8 cellular contexts compared by ENCODE assay signal in the genomic region with DNA sequence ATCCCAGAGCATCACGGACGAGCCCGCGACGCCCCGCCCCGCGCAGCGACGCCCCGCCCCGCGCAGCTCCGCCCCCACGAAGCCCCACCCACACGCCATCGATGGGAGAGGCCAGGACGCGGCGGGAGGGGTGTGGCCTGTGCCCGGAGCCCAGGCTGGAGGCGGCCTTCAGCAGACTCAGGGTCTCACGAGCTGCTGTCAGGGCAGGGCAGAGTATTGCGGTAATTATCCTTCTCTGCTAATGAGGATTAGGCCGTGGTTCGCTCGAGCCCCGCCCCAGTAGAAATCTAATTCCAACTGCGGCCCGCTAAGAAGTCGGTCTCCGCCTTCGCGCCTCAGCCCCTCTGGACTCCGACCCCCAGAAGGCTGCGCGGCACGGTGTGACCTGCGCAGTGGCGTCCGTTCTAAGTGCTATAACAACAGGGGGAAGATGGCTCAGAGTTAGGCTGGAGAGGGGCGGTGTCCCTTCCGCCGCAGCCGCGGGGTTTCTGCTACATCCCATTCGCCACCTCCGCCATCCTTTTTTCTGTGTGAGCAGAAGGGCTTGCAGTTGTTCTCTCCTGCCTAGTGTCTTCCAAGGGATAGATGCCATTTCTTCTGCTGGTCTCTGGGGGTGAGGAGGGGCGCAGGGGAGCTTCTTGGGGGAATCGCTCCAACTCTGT. TPM values are rescaled to one million over a fixed set of nuclear protein-coding genes. Genes with fewer than 3 reads are reported as not detected.
DNase-seq lines count a peak whose midpoint lies in the region; ATAC-seq and TF ChIP-seq lines count a peak whose summit lies in the region.

No MANE protein-coding gene starts in this region.

- H3K27ac Mint-ChIP-seq in neural progenitor cell: peak overlapping the region; percentile 99

- peak overlapping the region; percentile 98 for H3K4me3 Mint-ChIP-seq in neural progenitor cell

- no peak for TF ChIP-seq CTCF in foreskin keratinocyte (conservative IDR thresholded peaks at IDR 0.05)
- no peak for TF ChIP-seq CTCF in neural progenitor cell (IDR thresholded peaks at IDR 0.05)

- H3K9ac ChIP-seq in neural progenitor cell: peak overlapping the region; percentile 42
- H3K9ac ChIP-seq in stomach smooth muscle (ENCODE audit: low read length in 2 of 2): peak overlapping the region; percentile 85 to 87

- peaks cover 29% of the 10 kb centered on the region for H3K9me3 Mint-ChIP-seq in neural progenitor cell

- H3K79me2 ChIP-seq in neural progenitor cell (ENCODE audit: low read depth): peaks cover 44% of the 10 kb centered on the region

- peak overlapping the region; percentile 91 for H3K4me2 ChIP-seq in neural progenitor cell

- H3K9me3 ChIP-seq in HAP-1 (peaks cover 6% of the 10 kb centered on the region), MG63 (peaks cover 3% of the 10 kb centered on the region), neural progenitor cell (ENCODE audit: low read depth) (peaks cover 8% of the 10 kb centered on the region), stomach smooth muscle (ENCODE audit: control insufficient read depth in 2 of 2, low read length in 2 of 2) (no peaks in the 10 kb centered on the region)

- H3K4me3 ChIP-seq in HAP-1 (peak overlapping the region; percentile 80), MG63 (peak overlapping the region; percentile 69), neural progenitor cell (peak overlapping the region; percentile 77), stomach smooth muscle (ENCODE audit: low read length in 2 of 2) (peak overlapping the region; percentile 85 to 93)

- H3K4me1 ChIP-seq in HAP-1 (peaks cover 6% of the 10 kb centered on the region; the same call in 1 of the 2 replicates), foreskin keratinocyte (peaks cover 11% of the 10 kb centered on the region), neural progenitor cell (peaks cover 16% of the 10 kb centered on the region), stomach smooth muscle (ENCODE audit: control insufficient read depth, insufficient read depth, low read length) (peaks cover 3% of the 10 kb centered on the region)

- H3K36me3 ChIP-seq in HAP-1 (replicated peaks): no peaks in the 10 kb centered on the region; the same call in none of the 2 replicates
- peaks cover 17% of the 10 kb centered on the region for H3K36me3 ChIP-seq in MG63
- H3K36me3 ChIP-seq in neural progenitor cell: no peaks in the 10 kb centered on the region
- no peaks in the 10 kb centered on the region for H3K36me3 ChIP-seq in stomach smooth muscle (ENCODE audit: control insufficient read depth in 2 of 2, insufficient read depth in 2 of 2, low read length in 2 of 2)

- ATAC-seq in foreskin keratinocyte: peak; percentile 96

- peaks cover 6% of the 10 kb centered on the region for H3K27me3 Mint-ChIP-seq in neural progenitor cell (ENCODE audit: insufficient read depth, low read depth)

- peak overlapping the region; percentile 98 for H2AFZ ChIP-seq in neural progenitor cell (replicated peaks)

- DNase-seq in G401 (ENCODE audit: low spot score): peak; percentile 95
- peak; percentile 90 to 96 for DNase-seq in HAP-1 (ENCODE audit: low spot score in 2 of 2)
- peak; percentile 92 for DNase-seq in MG63
- DNase-seq in SHP77 (lab: John Stamatoyannopoulos, UW): peak; percentile 96 to 98
- peak; percentile 89 for DNase-seq in activated gamma-delta T cell treated with Interleukin-2 at 50 U/mL for 16 hours
- DNase-seq in foreskin keratinocyte: peak; percentile 88 to 93
- DNase-seq in neural progenitor cell (ENCODE audit: low spot score): peak; percentile 98

- in situ Hi-C loops in G401 (cut with HindIII; ENCODE audit: low sequenced_read_pairs) (no loop called here), HAP-1 (cut with MboI; ENCODE audit: low sequenced_read_pairs) (no loop called here)

- peaks cover 39% of the 10 kb centered on the region for H4K20me1 ChIP-seq in neural progenitor cell (ENCODE audit: low read depth)

- peak overlapping the region; percentile 75 for H3K27ac ChIP-seq in foreskin keratinocyte
- peak overlapping the region; percentile 13 for H3K27ac ChIP-seq in neural progenitor cell
- H3K27ac ChIP-seq in stomach smooth muscle (ENCODE audit: low read length): peak overlapping the region; percentile 83

- no peaks in the 10 kb centered on the region for H3K27me3 ChIP-seq in HAP-1 (ENCODE audit: low read depth)
- no peaks in the 10 kb centered on the region for H3K27me3 ChIP-seq in MG63
- H3K27me3 ChIP-seq in foreskin keratinocyte: no peaks in the 10 kb centered on the region
- no peaks in the 10 kb centered on the region for H3K27me3 ChIP-seq in neural progenitor cell
- H3K27me3 ChIP-seq in stomach smooth muscle (ENCODE audit: control insufficient read depth in 1 of 2, insufficient read depth in 2 of 2, low read length in 2 of 2): no peaks in the 10 kb centered on the region

- peaks cover 18% of the 10 kb centered on the region for H3F3A ChIP-seq in neural progenitor cell (ENCODE audit: low read depth)

- peaks cover 13% of the 10 kb centered on the region for H3K4me1 Mint-ChIP-seq in neural progenitor cell

- H3K36me3 Mint-ChIP-seq in neural progenitor cell: peaks cover 23% of the 10 kb centered on the region

RNA-seq across cellular contexts. Expression of gene NT5C3A, which starts 0.3 kb away (rescaled TPM):
- 11.0 and 22.0 TPM in 2 replicates for total RNA-seq in G401 (2014; rRNA removed; shearing (Covaris generic))
- 27.8 and 34.2 TPM in 2 replicates for total RNA-seq in MG63 (2014; rRNA removed; shearing (Covaris generic); ENCODE audit: low replicate concordance)
- total RNA-seq in foreskin keratinocyte (25.4 and 26.7 TPM in 2 replicates), neural progenitor cell (ENCODE audit: low replicate concordance) (34.6 and 72.1 TPM in 2 replicates)
- polyA plus RNA-seq in foreskin keratinocyte: 18.1 and 21.3 TPM in 2 replicates

RNA-seq across cellular contexts. Expression of gene RP9, which starts 46.3 kb away (rescaled TPM):
- 16.6 and 27.3 TPM in 2 replicates for total RNA-seq in G401 (2014; rRNA removed; shearing (Covaris generic))
- total RNA-seq in MG63 (2014; rRNA removed; shearing (Covaris generic); ENCODE audit: low replicate concordance): 19.2 and 23.3 TPM in 2 replicates
- total RNA-seq in foreskin keratinocyte: 19.1 and 20.9 TPM in 2 replicates
- polyA plus RNA-seq in foreskin keratinocyte: 27.2 and 28.1 TPM in 2 replicates
- total RNA-seq in neural progenitor cell (ENCODE audit: low replicate concordance): 11.0 and 29.4 TPM in 2 replicates

Comparison
In these comparisons a context has a peak if more than half of its experiments do, and no peak if none do; other contexts are left out.
1. Peak in every context shown above with its lines: DNase-seq, ATAC-seq, H3K4me3 ChIP-seq and H3K27ac ChIP-seq.
2. H3K27ac ChIP-seq: peak in every context shown above with its lines; median percentile 83 in stomach smooth muscle; 75 in foreskin keratinocyte; 13 in neural progenitor cell.